In the genomic region with DNA sequence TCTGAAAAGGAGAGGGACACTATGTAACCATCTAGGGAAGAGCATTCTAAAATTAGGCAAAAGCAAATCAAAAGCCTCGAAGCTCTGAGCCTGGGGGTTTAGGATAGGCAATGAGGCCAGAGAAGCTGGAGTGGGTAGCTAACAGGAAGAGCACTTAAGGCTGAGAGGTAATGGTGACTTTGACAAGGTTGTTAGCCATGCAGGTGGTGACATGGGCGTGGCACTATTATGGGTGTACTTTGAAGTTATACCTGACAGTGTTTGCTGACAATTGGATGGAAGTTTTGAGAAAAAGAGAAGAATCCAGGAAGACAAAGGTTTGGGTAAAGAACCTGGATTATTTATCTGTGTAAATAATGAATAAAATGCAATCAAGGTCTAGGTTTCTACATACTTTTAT, we compare ENCODE assay signal across 23 cellular contexts.
"Had no signal": no experiment of that assay in that cellular context is flagged by ENCODE, and none has a peak within 500 bp of the region (broad histone marks: within the 10 kb centered on the region; RNA-seq: fewer than 3 reads in every experiment).

No MANE protein-coding gene starts in this region.

- H3K9me3 ChIP-seq: lower lobe of right lung, sigmoid colon, thoracic aorta had no signal

- H3K27ac ChIP-seq: dorsolateral prefrontal cortex, epithelial cell of prostate, lower lobe of right lung, sigmoid colon, spleen, thoracic aorta had no signal

- H3K4me3 Mint-ChIP-seq: activated B cell treated with CpG ODN at 0.5 μM for 24 hours; activated CD4-positive, alpha-beta memory T cell treated with anti-CD3 and anti-CD28 coated beads, Interleukin-2, amount 10 ng/mL, durations not matched to agents 7 days and 5 days; activated CD8-positive, alpha-beta memory T cell treated with anti-CD3 and anti-CD28 coated beads, Interleukin-2, amount 10 ng/mL, durations not matched to agents 7 days and 5 days; activated T-helper 17 cell treated with anti-CD3 and anti-CD28 coated beads, Interleukin-2, amount 50 U/mL, for 72 hours; brain; endodermal cell; nephron progenitor cell; stimulated activated naive B cell treated with anti-CD40 and anti-IgM and Interleukin-4, amounts not matched to agents 10 μg/mL and 1 μg/mL and 100 μg/mL, for 72 hours had no signal

- H3K4me3 ChIP-seq: dorsolateral prefrontal cortex, lower lobe of right lung, sigmoid colon, spleen, thoracic aorta had no signal

- H3K27ac Mint-ChIP-seq: activated B cell treated with CpG ODN at 0.5 μM for 24 hours; activated CD4-positive, alpha-beta memory T cell treated with anti-CD3 and anti-CD28 coated beads, Interleukin-2, amount 10 ng/mL, durations not matched to agents 7 days and 5 days; activated CD8-positive, alpha-beta memory T cell treated with anti-CD3 and anti-CD28 coated beads, Interleukin-2, amount 10 ng/mL, durations not matched to agents 7 days and 5 days; activated T-helper 17 cell treated with anti-CD3 and anti-CD28 coated beads, Interleukin-2, amount 50 U/mL, for 72 hours; brain; endodermal cell; nephron progenitor cell; stimulated activated naive B cell treated with anti-CD40 and anti-IgM and Interleukin-4, amounts not matched to agents 10 μg/mL and 1 μg/mL and 100 μg/mL, for 72 hours had no signal

- H3K4me1 Mint-ChIP-seq: activated B cell treated with CpG ODN at 0.5 μM for 24 hours; activated CD4-positive, alpha-beta memory T cell treated with anti-CD3 and anti-CD28 coated beads, Interleukin-2, amount 10 ng/mL, durations not matched to agents 7 days and 5 days; activated CD8-positive, alpha-beta memory T cell treated with anti-CD3 and anti-CD28 coated beads, Interleukin-2, amount 10 ng/mL, durations not matched to agents 7 days and 5 days; activated T-helper 17 cell treated with anti-CD3 and anti-CD28 coated beads, Interleukin-2, amount 50 U/mL, for 72 hours; stimulated activated naive B cell treated with anti-CD40 and anti-IgM and Interleukin-4, amounts not matched to agents 10 μg/mL and 1 μg/mL and 100 μg/mL, for 72 hours had no signal

- H3K9me3 Mint-ChIP-seq: activated B cell treated with CpG ODN at 0.5 μM for 24 hours; brain; endodermal cell; nephron progenitor cell; stimulated activated naive B cell treated with anti-CD40 and anti-IgM and Interleukin-4, amounts not matched to agents 10 μg/mL and 1 μg/mL and 100 μg/mL, for 72 hours had no signal

- H3K36me3 ChIP-seq: lower lobe of right lung, sigmoid colon, spleen, thoracic aorta had no signal

- H3K36me3 Mint-ChIP-seq: activated CD8-positive, alpha-beta memory T cell treated with anti-CD3 and anti-CD28 coated beads, Interleukin-2, amount 10 ng/mL, durations not matched to agents 7 days and 5 days; brain; stimulated activated naive B cell treated with anti-CD40 and anti-IgM and Interleukin-4, amounts not matched to agents 10 μg/mL and 1 μg/mL and 100 μg/mL, for 72 hours had no signal

- H3K27me3 Mint-ChIP-seq: activated B cell treated with CpG ODN at 0.5 μM for 24 hours; activated CD4-positive, alpha-beta memory T cell treated with anti-CD3 and anti-CD28 coated beads, Interleukin-2, amount 10 ng/mL, durations not matched to agents 7 days and 5 days; activated CD8-positive, alpha-beta memory T cell treated with anti-CD3 and anti-CD28 coated beads, Interleukin-2, amount 10 ng/mL, durations not matched to agents 7 days and 5 days; activated T-helper 17 cell treated with anti-CD3 and anti-CD28 coated beads, Interleukin-2, amount 50 U/mL, for 72 hours; brain; stimulated activated naive B cell treated with anti-CD40 and anti-IgM and Interleukin-4, amounts not matched to agents 10 μg/mL and 1 μg/mL and 100 μg/mL, for 72 hours had no signal

- DNase-seq: activated B cell treated with CpG ODN at 0.5 μM for 24 hours; activated CD4-positive, alpha-beta memory T cell treated with anti-CD3 and anti-CD28 coated beads, Interleukin-2, amount 10 ng/mL, durations not matched to agents 7 days and 5 days; activated CD4-positive, alpha-beta T cell treated with anti-CD3 and anti-CD28 coated beads for 4 hours; activated CD8-positive, alpha-beta memory T cell treated with anti-CD3 and anti-CD28 coated beads, Interleukin-2, amount 10 ng/mL, durations not matched to agents 7 days and 5 days; activated naive CD4-positive, alpha-beta T cell treated with Interleukin-2 at 50 U/mL for 16 hours; activated T-cell treated with anti-CD3 and anti-CD28 coated beads, Interleukin-2, amount 50 U/mL, for 1 hour; caudate nucleus; dorsolateral prefrontal cortex; endodermal cell; foreskin fibroblast; lower lobe of right lung; midbrain; nephron progenitor cell; nucleus accumbens; sigmoid colon; spleen; stimulated activated CD4-positive, alpha-beta T cell treated with anti-CD3 and anti-CD28 coated beads, Interleukin-4, amount 100 ng/mL, for 4 hours; stimulated activated naive B cell treated with anti-CD40 and anti-IgM and Interleukin-4, amounts not matched to agents 10 μg/mL and 1 μg/mL and 100 μg/mL, for 72 hours; T-helper 9 cell had no signal

- ATAC-seq: activated CD8-positive, alpha-beta memory T cell treated with anti-CD3 and anti-CD28 coated beads, Interleukin-2, amount 10 ng/mL, durations not matched to agents 7 days and 5 days; activated T-helper 17 cell treated with anti-CD3 and anti-CD28 coated beads, Interleukin-2, amount 50 U/mL, for 72 hours; lower lobe of right lung; stimulated activated naive B cell treated with anti-CD40 and anti-IgM and Interleukin-4, amounts not matched to agents 10 μg/mL and 1 μg/mL and 100 μg/mL, for 72 hours had no signal

- H3K27me3 ChIP-seq: sigmoid colon, spleen had no signal

- H3K4me1 ChIP-seq: lower lobe of right lung, spleen had no signal
